ENCODE assay signal across 10 cellular contexts in the genomic region with DNA sequence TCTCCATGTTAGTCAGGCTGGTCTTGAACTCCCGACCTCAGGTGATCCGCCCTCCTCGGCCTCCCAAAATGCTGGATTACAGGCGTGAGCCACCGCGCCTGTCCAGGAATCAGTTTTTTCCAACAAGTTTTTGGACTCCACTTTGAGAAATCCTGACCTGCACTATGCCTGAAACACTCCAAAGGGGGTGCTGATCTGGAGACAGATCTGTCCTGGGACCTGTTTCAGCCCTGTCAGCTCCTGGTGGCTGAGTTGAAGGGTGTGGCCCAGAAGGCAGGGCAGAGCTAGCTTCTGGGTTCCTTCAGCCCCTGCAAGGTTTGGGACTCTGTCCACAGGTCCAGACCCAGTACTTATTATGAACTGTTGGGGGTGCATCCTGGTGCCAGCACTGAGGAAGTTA. TPM values are rescaled to one million over a fixed set of nuclear protein-coding genes. Genes with fewer than 3 reads are reported as not detected.
DNase-seq lines count a peak whose midpoint lies in the region; ATAC-seq and TF ChIP-seq lines count a peak whose summit lies in the region.
"Had no signal": no experiment of that assay in that cellular context is flagged by ENCODE, and none has a peak within 500 bp of the region (broad histone marks: within the 10 kb centered on the region; RNA-seq: fewer than 3 reads in every experiment).

No MANE protein-coding gene starts in this region.

- H3K36me3 ChIP-seq in HCT116 (ENCODE audit: control insufficient read depth in 1 of 2, insufficient read depth in 2 of 2, low read length in 2 of 2) (no peaks in the 10 kb centered on the region), WERI-Rb-1 (peaks cover 5% of the 10 kb centered on the region)
- H3K36me3 ChIP-seq: ascending aorta had no signal

- intact Hi-C loops in CD4-positive, alpha-beta T cell (cut with DNase I, micrococcal nuclease) = loop anchor here in 1 of 2 experiments (5.0 kb wide), 2 partner anchors 41 to 44 kb away; a partner anchor contains a TSS
- intact Hi-C loops in HCT116 (cut with micrococcal nuclease) = no loop called here

- ATAC-seq in CD4-positive, alpha-beta T cell (ENCODE audit: poor library complexity) = no peak
- ATAC-seq in HCT116 = no peak
- no peak for ATAC-seq in natural killer cell treated with Interleukin-12 subunit alpha and Interleukin-12 subunit beta and Interleukin-15 and Interleukin-18, amount 100 ng/mL, for 72 hours
- no peak for ATAC-seq in HG03045 (IDR thresholded peaks at IDR 0.05; ENCODE audit: unreplicated experiment)
- ATAC-seq in GM19452 (IDR thresholded peaks at IDR 0.05; ENCODE audit: unreplicated experiment) = no peak

- no TSS peak for BruUV-seq in HCT116 (replicated peaks; lab: Mats Ljungman, UMichigan)

- CTCF ChIA-PET in CD4-positive, alpha-beta T cell (lab: Charles Lee) = interaction anchor here (0.7 to 1.0 kb wide), 4 partner anchors 9 to 73 kb away, joined by 3 to 5 read pairs (median 3); a partner anchor contains a TSS
- CTCF ChIA-PET in HCT116 (lab: Charles Lee) = no interaction called here

- POLR2A ChIA-PET in CD4-positive, alpha-beta T cell (lab: Charles Lee) = interaction anchor here (0.9 to 4.6 kb wide), 7 partner anchors 10 to 1266 kb away, joined by 3 to 31 read pairs (median 7); a partner anchor contains a TSS
- POLR2A ChIA-PET in HCT116 (lab: Charles Lee) = interaction anchor here (0.5 to 3.1 kb wide), 4 partner anchors 8 to 52 kb away, joined by 3 to 11 read pairs (median 5); a partner anchor contains a TSS

- H3K9ac ChIP-seq in HCT116 (ENCODE audit: low read length) = 0 out of 2 replicates have a peak overlapping the region, but pooled peaks have one; percentile 20

- H3K79me2 ChIP-seq in HCT116 (ENCODE audit: insufficient read depth, low read length) = peaks cover 19% of the 10 kb centered on the region

- H3K4me3 ChIP-seq in HCT116 (replicated peaks in 1 of 2; ENCODE audit: low read depth in 1 of 2, low read length in 2 of 2) = no peak overlapping the region
- no peak overlapping the region for H3K4me3 ChIP-seq in WERI-Rb-1 (ENCODE audit: low read depth, low read length)

- H3K27ac Mint-ChIP-seq in CD4-positive, alpha-beta T cell = peak overlapping the region; percentile 94
- H3K27ac Mint-ChIP-seq in activated naive CD8-positive, alpha-beta T cell treated with anti-CD3 and anti-CD28 coated beads for 36 hours = peak overlapping the region; percentile 38
- peak overlapping the region in 1 of 2 donors; percentile 89 for H3K27ac Mint-ChIP-seq in natural killer cell treated with Interleukin-12 subunit alpha and Interleukin-12 subunit beta and Interleukin-15 and Interleukin-18, amount 100 ng/mL, for 72 hours

- H3K36me3 Mint-ChIP-seq in CD4-positive, alpha-beta T cell (ENCODE audit: low read depth) = peaks cover 6% of the 10 kb centered on the region
- H3K36me3 Mint-ChIP-seq in activated naive CD8-positive, alpha-beta T cell treated with anti-CD3 and anti-CD28 coated beads for 36 hours = peaks cover 4% of the 10 kb centered on the region
- H3K36me3 Mint-ChIP-seq in natural killer cell treated with Interleukin-12 subunit alpha and Interleukin-12 subunit beta and Interleukin-15 and Interleukin-18, amount 100 ng/mL, for 72 hours = no peaks in the 10 kb centered on the region

- RAD21 ChIA-PET in HCT116 (lab: Charles Lee; ENCODE audit: low non-redundant PET in 1 of 2, low total read pairs in 2 of 2, uncharacterized antibody in 2 of 2, unreplicated experiment in 2 of 2) = interaction anchor here in 1 of 2 experiments (0.6 kb wide), 1 partner anchor 43 kb away, joined by 3 read pairs; no protein-coding TSS in a partner anchor

- H3K9me3 Mint-ChIP-seq in CD4-positive, alpha-beta T cell = no peaks in the 10 kb centered on the region
- H3K9me3 Mint-ChIP-seq in activated naive CD8-positive, alpha-beta T cell treated with anti-CD3 and anti-CD28 coated beads for 36 hours = no peaks in the 10 kb centered on the region
- H3K9me3 Mint-ChIP-seq in natural killer cell treated with Interleukin-12 subunit alpha and Interleukin-12 subunit beta and Interleukin-15 and Interleukin-18, amount 100 ng/mL, for 72 hours = no peaks in the 10 kb centered on the region

- peaks cover 30 to 72% of the 10 kb centered on the region in 2 experiments for H3K4me1 ChIP-seq in HCT116 (ENCODE audit: control insufficient read depth in 1 of 2, insufficient read depth in 2 of 2, low read length in 2 of 2)

- peaks cover 60% of the 10 kb centered on the region for H3K4me1 Mint-ChIP-seq in CD4-positive, alpha-beta T cell (ENCODE audit: low read depth)
- H3K4me1 Mint-ChIP-seq in activated naive CD8-positive, alpha-beta T cell treated with anti-CD3 and anti-CD28 coated beads for 36 hours = peaks cover 40% of the 10 kb centered on the region
- peaks cover 29 to 33% of the 10 kb centered on the region in 2 donors for H3K4me1 Mint-ChIP-seq in natural killer cell treated with Interleukin-12 subunit alpha and Interleukin-12 subunit beta and Interleukin-15 and Interleukin-18, amount 100 ng/mL, for 72 hours (ENCODE audit: low read depth in 2 of 2)

- H3K27me3 ChIP-seq in CD4-positive, alpha-beta T cell (ENCODE audit: control insufficient read depth, insufficient read depth, low read length) = no peaks in the 10 kb centered on the region
- no peaks in the 10 kb centered on the region for H3K27me3 ChIP-seq in HCT116 (ENCODE audit: insufficient read depth, low read length)
- H3K27me3 ChIP-seq in WERI-Rb-1 (ENCODE audit: insufficient read depth, low read depth, severe bottlenecking) = no peaks in the 10 kb centered on the region
- H3K27me3 ChIP-seq: ascending aorta had no signal

- no peaks in the 10 kb centered on the region for H3K9me3 ChIP-seq in CD4-positive, alpha-beta T cell (ENCODE audit: control insufficient read depth, low read length)
- H3K9me3 ChIP-seq in HCT116 (ENCODE audit: control insufficient read depth in 1 of 2, insufficient read depth in 1 of 2, low read depth in 1 of 2, low read length in 2 of 2) = no peaks in the 10 kb centered on the region
- no peaks in the 10 kb centered on the region for H3K9me3 ChIP-seq in WERI-Rb-1 (ENCODE audit: severe bottlenecking)
- H3K9me3 ChIP-seq: ascending aorta had no signal

- peak overlapping the region; percentile 99 for H3K4me2 ChIP-seq in HCT116 (ENCODE audit: low read length)

- H3K4me3 Mint-ChIP-seq in CD4-positive, alpha-beta T cell = peak overlapping the region; percentile 95
- peak overlapping the region; percentile 83 for H3K4me3 Mint-ChIP-seq in activated naive CD8-positive, alpha-beta T cell treated with anti-CD3 and anti-CD28 coated beads for 36 hours
- H3K4me3 Mint-ChIP-seq in natural killer cell treated with Interleukin-12 subunit alpha and Interleukin-12 subunit beta and Interleukin-15 and Interleukin-18, amount 100 ng/mL, for 72 hours = peak overlapping the region; percentile 90

- TF ChIP-seq CTCF in CD4-positive, alpha-beta T cell (IDR thresholded peaks at IDR 0.05) = no peak
- TF ChIP-seq CTCF in HCT116 (IDR thresholded peaks at IDR 0.05 in 2 of 3, conservative IDR thresholded peaks at IDR 0.05 in 1 of 3; ENCODE audit: borderline replicate concordance in 1 of 3, insufficient read depth in 1 of 3, low read depth in 2 of 3, low read length in 2 of 3) (no peak), WERI-Rb-1 (IDR thresholded peaks at IDR 0.05; ENCODE audit: low read depth, low read length) (no peak)

- no peak for TF ChIP-seq POLR2A in HCT116 (IDR thresholded peaks at IDR 0.05; ENCODE audit: borderline replicate concordance, extremely low read depth, insufficient read depth, insufficient read length)

- no peaks in the 10 kb centered on the region for H3K27me3 Mint-ChIP-seq in CD4-positive, alpha-beta T cell
- H3K27me3 Mint-ChIP-seq in activated naive CD8-positive, alpha-beta T cell treated with anti-CD3 and anti-CD28 coated beads for 36 hours = no peaks in the 10 kb centered on the region
- H3K27me3 Mint-ChIP-seq in natural killer cell treated with Interleukin-12 subunit alpha and Interleukin-12 subunit beta and Interleukin-15 and Interleukin-18, amount 100 ng/mL, for 72 hours = no peaks in the 10 kb centered on the region

- TF ChIP-seq RAD21 in HCT116 (IDR thresholded peaks at IDR 0.05; ENCODE audit: low read depth) = no peak

- DNase-seq in CD4-positive, alpha-beta T cell = no peak
- DNase-seq in HCT116 (ENCODE audit: low read depth, low spot score) = no peak
- DNase-seq in activated naive CD8-positive, alpha-beta T cell treated with anti-CD3 and anti-CD28 coated beads for 36 hours = no peak
- DNase-seq in natural killer cell treated with Interleukin-12 subunit alpha and Interleukin-12 subunit beta and Interleukin-15 and Interleukin-18, amount 100 ng/mL, for 72 hours (ENCODE audit: low spot score) = no peak
- no peak for DNase-seq in WERI-Rb-1
- DNase-seq: MM.1S, Right ventricle myocardium superior had no signal

- no peak overlapping the region for H3K27ac ChIP-seq in CD4-positive, alpha-beta T cell (ENCODE audit: low read depth, low read length)
- H3K27ac ChIP-seq in HCT116 (ENCODE audit: low read depth, low read length) (peak overlapping the region; percentile 8; the same call in 1 of the 2 replicates), WERI-Rb-1 (no peak overlapping the region)

- no peaks in the 10 kb centered on the region for H3K9me2 ChIP-seq in HCT116 (ENCODE audit: insufficient read depth)

- H4K20me1 ChIP-seq in HCT116 (ENCODE audit: insufficient read depth) = no peaks in the 10 kb centered on the region

- no peak overlapping the region for H2AFZ ChIP-seq in HCT116 (ENCODE audit: low read depth, low read length, poor library complexity, severe bottlenecking)

RNA-seq across cellular contexts. Expression of a gene that starts 1.2 kb away (rescaled TPM):
- total RNA-seq in CD4-positive, alpha-beta T cell = 10 to 100 TPM; 35.9 to 37.9 TPM
- total RNA-seq in HCT116 (2021; ENCODE audit: unreplicated experiment) = 25.8 TPM
- polyA plus RNA-seq in HCT116 (2012) = 31.7 and 34.5 TPM in 2 replicates
- total RNA-seq in activated naive CD8-positive, alpha-beta T cell treated with anti-CD3 and anti-CD28 coated beads for 36 hours = 10 to 100 TPM; 16.5 to 17.7 TPM
- 10 to 100 TPM; 31.2 to 33.0 TPM for total RNA-seq in natural killer cell treated with Interleukin-12 subunit alpha and Interleukin-12 subunit beta and Interleukin-15 and Interleukin-18, amount 100 ng/mL, for 72 hours

RNA-seq across cellular contexts. Expression of a gene that starts 2.8 kb away (rescaled TPM):
- total RNA-seq in CD4-positive, alpha-beta T cell = 10 to 100 TPM; 39.7 to 48.7 TPM
- total RNA-seq in HCT116 (2021; ENCODE audit: unreplicated experiment) = 47.5 TPM
- polyA plus RNA-seq in HCT116 (2012) = 30.4 and 37.7 TPM in 2 replicates
- 10 to 100 TPM; 84.7 to 85.8 TPM for total RNA-seq in activated naive CD8-positive, alpha-beta T cell treated with anti-CD3 and anti-CD28 coated beads for 36 hours
- total RNA-seq in natural killer cell treated with Interleukin-12 subunit alpha and Interleukin-12 subunit beta and Interleukin-15 and Interleukin-18, amount 100 ng/mL, for 72 hours = 10 to 100 TPM; 38.7 to 42.3 TPM

RNA-seq across cellular contexts. Expression of a gene that starts 5.5 kb away (rescaled TPM):
- total RNA-seq in CD4-positive, alpha-beta T cell = 10 to 100 TPM; 26.8 to 26.9 TPM
- 70.9 TPM for total RNA-seq in HCT116 (2021; ENCODE audit: unreplicated experiment)
- polyA plus RNA-seq in HCT116 (2012) = 75.6 and 77.1 TPM in 2 replicates
- total RNA-seq in activated naive CD8-positive, alpha-beta T cell treated with anti-CD3 and anti-CD28 coated beads for 36 hours = 10 to 100 TPM; 58.4 to 69.6 TPM
- 100 to 1,000 TPM in 1 of 2 donors, 10 to 100 TPM in 1; 83.6 to 120 TPM for total RNA-seq in natural killer cell treated with Interleukin-12 subunit alpha and Interleukin-12 subunit beta and Interleukin-15 and Interleukin-18, amount 100 ng/mL, for 72 hours

RNA-seq across cellular contexts. Expression of a gene that starts 5.5 kb away (rescaled TPM):
- 10 to 100 TPM; 11.3 to 11.5 TPM for total RNA-seq in CD4-positive, alpha-beta T cell
- 43.2 TPM for total RNA-seq in HCT116 (2021; ENCODE audit: unreplicated experiment)
- polyA plus RNA-seq in HCT116 (2012) = 79.7 and 85.3 TPM in 2 replicates
- 10 to 100 TPM; 24.1 to 24.4 TPM for total RNA-seq in activated naive CD8-positive, alpha-beta T cell treated with anti-CD3 and anti-CD28 coated beads for 36 hours
- total RNA-seq in natural killer cell treated with Interleukin-12 subunit alpha and Interleukin-12 subunit beta and Interleukin-15 and Interleukin-18, amount 100 ng/mL, for 72 hours = 10 to 100 TPM; 30.5 to 35.7 TPM

RNA-seq across cellular contexts. Expression of a gene that starts 9.4 kb away (rescaled TPM):
- total RNA-seq in CD4-positive, alpha-beta T cell = 10 to 100 TPM; 11.2 to 14.6 TPM
- total RNA-seq in HCT116 (2021; ENCODE audit: unreplicated experiment) = 69.2 TPM
- 140 and 147 TPM in 2 replicates for polyA plus RNA-seq in HCT116 (2012)
- 10 to 100 TPM; 21.9 to 22.8 TPM for total RNA-seq in activated naive CD8-positive, alpha-beta T cell treated with anti-CD3 and anti-CD28 coated beads for 36 hours
- 10 to 100 TPM; 33.1 to 53.5 TPM for total RNA-seq in natural killer cell treated with Interleukin-12 subunit alpha and Interleukin-12 subunit beta and Interleukin-15 and Interleukin-18, amount 100 ng/mL, for 72 hours
